ENCODE assay signal across 14 cellular contexts in genomic region chr15:88658972-88659931, GRCh38. TPM values are rescaled to one million over a fixed set of nuclear protein-coding genes. Genes with fewer than 3 reads are reported as not detected.
A peak's percentile ranks its signal among the peaks of the same experiment; 100 is the strongest.
DNase-seq lines count a peak whose midpoint lies in the region; TF ChIP-seq lines count a peak whose summit lies in the region.
"Had no signal": no experiment of that assay in that cellular context is flagged by ENCODE, and none has a peak within 500 bp of the region (broad histone marks: within the 10 kb centered on the region; RNA-seq: fewer than 3 reads in every experiment).

No MANE protein-coding gene starts in this region.

- no peaks in the 10 kb centered on the region for H3K27me3 ChIP-seq in CD8-positive, alpha-beta memory T cell (ENCODE audit: insufficient read depth, low read length, poor library complexity, severe bottlenecking)
- H3K27me3 ChIP-seq in esophagus squamous epithelium, result peaks cover 0 to 9% (median 0%) of the 10 kb centered on the region in 4 donors
- H3K27me3 ChIP-seq in BE2C, result peaks cover 8% of the 10 kb centered on the region
- H3K27me3 ChIP-seq: dorsolateral prefrontal cortex, SJSA1 had no signal

- peak overlapping the region in 1 of 7 donors; percentile 65 for H3K4me3 Mint-ChIP-seq in CD8-positive, alpha-beta memory T cell
- H3K4me3 Mint-ChIP-seq in T-helper 2 cell treated with Interferon-gamma antibody and Interleukin-4, amounts not matched to agents 5 μg/mL and 100 μg/mL, for 36 hours, result no peak overlapping the region

- H3K4me3 ChIP-seq in CD8-positive, alpha-beta memory T cell (ENCODE audit: low read length), result no peak overlapping the region
- H3K4me3 ChIP-seq in esophagus squamous epithelium (no peak overlapping the region), BE2C (ENCODE audit: low read depth, low read length) (no peak overlapping the region)
- H3K4me3 ChIP-seq: dorsolateral prefrontal cortex, HAP-1, SJSA1 had no signal

- peak overlapping the region in 6 of 8 donors; percentile 24 to 92 (median 66) for H3K27ac Mint-ChIP-seq in CD8-positive, alpha-beta memory T cell
- no peak overlapping the region for H3K27ac Mint-ChIP-seq in T-helper 2 cell treated with Interferon-gamma antibody and Interleukin-4, amounts not matched to agents 5 μg/mL and 100 μg/mL, for 36 hours

- H3K9me3 Mint-ChIP-seq in CD8-positive, alpha-beta memory T cell, result no peaks in the 10 kb centered on the region
- H3K9me3 Mint-ChIP-seq in T-helper 2 cell treated with Interferon-gamma antibody and Interleukin-4, amounts not matched to agents 5 μg/mL and 100 μg/mL, for 36 hours, result no peaks in the 10 kb centered on the region

- no peaks in the 10 kb centered on the region for H3K9me3 ChIP-seq in CD8-positive, alpha-beta memory T cell (ENCODE audit: low read length)
- no peaks in the 10 kb centered on the region for H3K9me3 ChIP-seq in esophagus squamous epithelium
- no peaks in the 10 kb centered on the region for H3K9me3 ChIP-seq in BE2C
- H3K9me3 ChIP-seq: HAP-1, SJSA1 had no signal

- DNase-seq in CD8-positive, alpha-beta memory T cell, result no peak
- DNase-seq in SW480 (ENCODE audit: low spot score) (peak; percentile 83), esophagus squamous epithelium (lab: John Stamatoyannopoulos, UW) (no peak), pons (ENCODE audit: low spot score) (peak; percentile 70), NCI-H524 treated with DMSO at 0.1 percent for 48 hours (lab: John Stamatoyannopoulos, UW) (no peak), BE2C (no peak)
- no peak for DNase-seq in T-helper 2 cell treated with Interferon-gamma antibody and Interleukin-4, amounts not matched to agents 5 μg/mL and 100 μg/mL, for 36 hours (ENCODE audit: low spot score)
- no peak for DNase-seq in stimulated activated CD4-positive, alpha-beta T cell treated with anti-CD3 and anti-CD28 coated beads, Interleukin-1b, Interleukin-23, amount 100 ng/mL, for 48 hours
- DNase-seq: DMS79 treated with DMSO at 0.1 percent for 48 hours, NCI-H1930 had no signal

- intact Hi-C loops in esophagus squamous epithelium (cut with DNase I), result loop anchor here (10.0 kb wide), 1 partner anchor 176 kb away; no protein-coding TSS in a partner anchor

- TF ChIP-seq CTCF in esophagus squamous epithelium (IDR thresholded peaks at IDR 0.05), result no peak
- no peak for TF ChIP-seq CTCF in BE2C (IDR thresholded peaks at IDR 0.05; ENCODE audit: low read depth, low read length)

- H3K27ac ChIP-seq in CD8-positive, alpha-beta memory T cell (ENCODE audit: low read depth, low read length), result no peak overlapping the region
- H3K27ac ChIP-seq in esophagus squamous epithelium, result peak overlapping the region; percentile 43 to 71 (median 52)
- H3K27ac ChIP-seq: HL-60, SJSA1 had no signal

- peaks cover 0 to 21% (median 1%) of the 10 kb centered on the region in 3 donors for H3K36me3 Mint-ChIP-seq in CD8-positive, alpha-beta memory T cell
- H3K36me3 Mint-ChIP-seq in T-helper 2 cell treated with Interferon-gamma antibody and Interleukin-4, amounts not matched to agents 5 μg/mL and 100 μg/mL, for 36 hours (ENCODE audit: low read depth), result no peaks in the 10 kb centered on the region

- H3K4me1 Mint-ChIP-seq in CD8-positive, alpha-beta memory T cell, result peaks cover 32 to 70% (median 37%) of the 10 kb centered on the region in 3 donors
- peaks cover under 1% of the 10 kb centered on the region for H3K4me1 Mint-ChIP-seq in T-helper 2 cell treated with Interferon-gamma antibody and Interleukin-4, amounts not matched to agents 5 μg/mL and 100 μg/mL, for 36 hours (ENCODE audit: low read depth)

- CTCF ChIA-PET in CD8-positive, alpha-beta memory T cell (lab: Charles Lee), result interaction anchor here (0.9 to 11.6 kb wide), 5 partner anchors 10 to 79 kb away, joined by 3 to 88 read pairs (median 7); partner anchors contain the start of gene AEN

- no peaks in the 10 kb centered on the region for H3K27me3 Mint-ChIP-seq in CD8-positive, alpha-beta memory T cell
- no peaks in the 10 kb centered on the region for H3K27me3 Mint-ChIP-seq in T-helper 2 cell treated with Interferon-gamma antibody and Interleukin-4, amounts not matched to agents 5 μg/mL and 100 μg/mL, for 36 hours (ENCODE audit: low read depth)

- 36 to 39% methylated on average over 14 to 17 of the region's 18 CpGs for WGBS in esophagus squamous epithelium, 2 donors

- peaks cover 63% of the 10 kb centered on the region for H3K4me1 ChIP-seq in CD8-positive, alpha-beta memory T cell (ENCODE audit: insufficient read depth, low read length)
- H3K4me1 ChIP-seq in esophagus squamous epithelium (peaks cover 7 to 45% (median 9%) of the 10 kb centered on the region in 3 donors), BE2C (no peaks in the 10 kb centered on the region)
- H3K4me1 ChIP-seq: HAP-1 had no signal

- no peaks in the 10 kb centered on the region for H3K36me3 ChIP-seq in CD8-positive, alpha-beta memory T cell (ENCODE audit: insufficient read depth, low read length)
- H3K36me3 ChIP-seq in esophagus squamous epithelium, result no peaks in the 10 kb centered on the region
- H3K36me3 ChIP-seq in BE2C, result no peaks in the 10 kb centered on the region
- H3K36me3 ChIP-seq: HAP-1, SJSA1 had no signal

- POLR2A ChIA-PET in CD8-positive, alpha-beta memory T cell (lab: Charles Lee), result no interaction called here

- no peak for TF ChIP-seq POLR2A in esophagus squamous epithelium (IDR thresholded peaks at IDR 0.05)

RNA-seq across cellular contexts. Expression of gene ISG20, which starts 20.4 kb away (rescaled TPM):
- total RNA-seq in CD8-positive, alpha-beta memory T cell, result 10 to 100 TPM; 22.5 to 27.2 TPM
- polyA plus RNA-seq in CD8-positive, alpha-beta memory T cell, result 572 TPM
- 10 to 100 TPM; 14.0 to 24.1 (median 19.7) TPM for total RNA-seq in esophagus squamous epithelium
- 2.9 TPM for polyA plus RNA-seq in BE2C (2012; ENCODE audit: insufficient read depth, insufficient read length, low read depth)

RNA-seq across cellular contexts. Expression of gene AEN, which starts 38.1 kb away (rescaled TPM):
- total RNA-seq in CD8-positive, alpha-beta memory T cell, result 100 to 1,000 TPM; 109 TPM
- 22.8 TPM for polyA plus RNA-seq in CD8-positive, alpha-beta memory T cell
- 10 to 100 TPM; 13.4 to 31.4 (median 18.1) TPM for total RNA-seq in esophagus squamous epithelium
- 72.5 TPM for polyA plus RNA-seq in BE2C (2012; ENCODE audit: insufficient read depth, insufficient read length, low read depth)

Comparison
In these comparisons a context has a peak if more than half of its experiments do, and no peak if none do; other contexts are left out.
1. DNase-seq: peak in SW480 (single experiment) and pons (single experiment); none in CD8-positive, alpha-beta memory T cell (0 of 5), esophagus squamous epithelium (single experiment), T-helper 2 cell treated with Interferon-gamma antibody and Interleukin-4, amounts not matched to agents 5 μg/mL and 100 μg/mL, for 36 hours (single experiment), stimulated activated CD4-positive, alpha-beta T cell treated with anti-CD3 and anti-CD28 coated beads, Interleukin-1b, Interleukin-23, amount 100 ng/mL, for 48 hours (single experiment), NCI-H524 treated with DMSO at 0.1 percent for 48 hours (single experiment) and BE2C (single experiment).